Comparison of ENCODE assay signal across 1 cellular context in the genomic region with DNA sequence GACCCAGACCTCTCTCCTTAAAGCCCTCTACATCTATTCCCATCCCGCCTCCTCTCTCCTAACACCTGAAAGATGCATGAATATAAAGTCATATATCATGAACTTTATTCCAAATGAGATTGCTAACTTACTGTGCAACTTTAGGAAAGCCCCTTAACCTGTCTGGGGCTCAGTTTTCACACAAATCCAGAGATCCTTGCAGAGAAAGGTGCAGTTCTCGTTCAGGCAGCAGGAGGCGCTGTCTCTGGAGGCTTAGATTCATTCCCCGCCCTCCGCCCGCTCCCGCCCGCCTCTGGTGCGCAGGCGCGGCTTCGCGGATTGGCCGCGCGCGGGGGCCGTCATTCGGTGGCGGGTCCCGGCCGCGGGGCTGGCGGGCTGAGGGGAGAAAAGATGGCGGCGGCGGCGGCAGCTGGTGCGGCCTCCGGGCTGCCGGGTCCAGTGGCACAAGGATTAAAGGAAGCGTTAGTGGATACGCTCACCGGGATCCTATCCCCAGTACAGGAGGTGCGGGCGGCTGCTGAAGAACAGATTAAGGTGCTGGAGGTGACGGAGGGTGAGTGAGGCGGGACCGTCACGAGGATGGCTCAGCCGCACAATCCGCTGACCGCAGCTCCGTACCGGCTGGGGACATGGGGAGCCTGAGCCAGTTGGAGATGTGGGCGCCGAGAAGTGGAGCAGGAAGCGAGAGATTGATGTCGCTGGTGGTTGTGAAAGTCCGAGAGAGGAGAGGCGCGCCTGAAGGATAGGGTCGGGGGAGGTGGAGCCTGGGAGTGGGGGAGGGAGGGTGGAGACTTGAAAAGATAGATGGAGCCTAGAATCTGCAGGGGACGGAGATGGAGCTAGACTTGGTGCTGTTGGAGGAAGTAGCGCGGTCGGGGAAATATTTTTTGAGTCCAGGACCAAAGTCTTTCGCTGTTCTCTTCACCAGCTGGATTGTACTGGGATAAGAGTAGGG.
TF ChIP-seq lines count a peak whose summit lies in the region.

Gene IPO9 (plus strand): TSS at position 338 of the 955 bp plus-strand sequence. CDS start 53 bp downstream, at position 391.

TF ChIP-seq in WTC11, 78 proteins besides CTCF, POLR2A, EP300 and RAD21 (continued from another document and continues in another):
- TF ChIP-seq ERG (CRISPR knock-in tag; IDR thresholded peaks at IDR 0.05): no peak
- TF ChIP-seq, protein P1, sequence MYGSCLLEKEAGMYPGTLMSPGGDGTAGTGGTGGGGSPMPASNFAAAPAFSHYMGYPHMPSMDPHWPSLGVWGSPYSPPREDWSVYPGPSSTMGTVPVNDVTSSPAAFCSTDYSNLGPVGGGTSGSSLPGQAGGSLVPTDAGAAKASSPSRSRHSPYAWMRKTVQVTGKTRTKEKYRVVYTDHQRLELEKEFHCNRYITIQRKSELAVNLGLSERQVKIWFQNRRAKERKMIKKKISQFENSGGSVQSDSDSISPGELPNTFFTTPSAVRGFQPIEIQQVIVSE (CRISPR knock-in tag; IDR thresholded peaks at IDR 0.05; ENCODE audit: borderline replicate concordance): no peak
- TF ChIP-seq TCF7 (CRISPR knock-in tag; IDR thresholded peaks at IDR 0.05; ENCODE audit: low read depth): no peak
- TF ChIP-seq PRDM15 (CRISPR knock-in tag; IDR thresholded peaks at IDR 0.05): no peak
- TF ChIP-seq ZNF396 (CRISPR knock-in tag; IDR thresholded peaks at IDR 0.05; ENCODE audit: borderline replicate concordance): no peak
- no peak for TF ChIP-seq MXD4 (CRISPR knock-in tag; IDR thresholded peaks at IDR 0.05; ENCODE audit: borderline replicate concordance)
- TF ChIP-seq ZNF423 (CRISPR knock-in tag; IDR thresholded peaks at IDR 0.05): no peak
- TF ChIP-seq, protein P2, sequence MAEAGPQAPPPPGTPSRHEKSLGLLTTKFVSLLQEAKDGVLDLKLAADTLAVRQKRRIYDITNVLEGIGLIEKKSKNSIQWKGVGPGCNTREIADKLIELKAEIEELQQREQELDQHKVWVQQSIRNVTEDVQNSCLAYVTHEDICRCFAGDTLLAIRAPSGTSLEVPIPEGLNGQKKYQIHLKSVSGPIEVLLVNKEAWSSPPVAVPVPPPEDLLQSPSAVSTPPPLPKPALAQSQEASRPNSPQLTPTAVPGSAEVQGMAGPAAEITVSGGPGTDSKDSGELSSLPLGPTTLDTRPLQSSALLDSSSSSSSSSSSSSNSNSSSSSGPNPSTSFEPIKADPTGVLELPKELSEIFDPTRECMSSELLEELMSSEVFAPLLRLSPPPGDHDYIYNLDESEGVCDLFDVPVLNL (CRISPR knock-in tag; IDR thresholded peaks at IDR 0.05; ENCODE audit: borderline replicate concordance, low read depth): peak; percentile 86; the same call in 1 of the 2 replicates
- TF ChIP-seq FOXP1 (CRISPR knock-in tag; IDR thresholded peaks at IDR 0.05; ENCODE audit: borderline replicate concordance): peak; percentile 70
- TF ChIP-seq ZNF416 (CRISPR knock-in tag; IDR thresholded peaks at IDR 0.05): peak; percentile 61; the same call in 1 of the 2 replicates
- peak; percentile 46; the same call in 1 of the 2 replicates for TF ChIP-seq CREM (CRISPR knock-in tag; IDR thresholded peaks at IDR 0.05)
- TF ChIP-seq IRF2 (CRISPR knock-in tag; IDR thresholded peaks at IDR 0.05; ENCODE audit: borderline replicate concordance, low read depth): no peak
- TF ChIP-seq ZNF232 (CRISPR knock-in tag; IDR thresholded peaks at IDR 0.05): no peak; the same call in 1 of the 2 replicates
- TF ChIP-seq, protein P3, sequence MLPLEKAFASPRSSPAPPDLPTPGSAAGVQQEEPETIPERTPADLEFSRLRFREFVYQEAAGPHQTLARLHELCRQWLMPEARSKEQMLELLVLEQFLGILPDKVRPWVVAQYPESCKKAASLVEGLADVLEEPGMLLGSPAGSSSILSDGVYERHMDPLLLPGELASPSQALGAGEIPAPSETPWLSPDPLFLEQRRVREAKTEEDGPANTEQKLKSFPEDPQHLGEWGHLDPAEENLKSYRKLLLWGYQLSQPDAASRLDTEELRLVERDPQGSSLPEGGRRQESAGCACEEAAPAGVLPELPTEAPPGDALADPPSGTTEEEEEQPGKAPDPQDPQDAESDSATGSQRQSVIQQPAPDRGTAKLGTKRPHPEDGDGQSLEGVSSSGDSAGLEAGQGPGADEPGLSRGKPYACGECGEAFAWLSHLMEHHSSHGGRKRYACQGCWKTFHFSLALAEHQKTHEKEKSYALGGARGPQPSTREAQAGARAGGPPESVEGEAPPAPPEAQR (CRISPR knock-in tag; IDR thresholded peaks at IDR 0.05): no peak
- TF ChIP-seq RELA (CRISPR knock-in tag; IDR thresholded peaks at IDR 0.05; ENCODE audit: borderline replicate concordance): 0 out of 2 replicates have a peak, but pooled peaks have one; percentile 40
- peak; percentile 42; the same call in 1 of the 2 replicates for TF ChIP-seq FOXK1 (CRISPR knock-in tag; IDR thresholded peaks at IDR 0.05)
- TF ChIP-seq NFE2L1 (CRISPR knock-in tag; IDR thresholded peaks at IDR 0.05): no peak; the same call in 1 of the 2 replicates
- no peak for TF ChIP-seq ZNF317 (CRISPR knock-in tag; IDR thresholded peaks at IDR 0.05; ENCODE audit: borderline replicate concordance, low read depth)
- TF ChIP-seq, protein P4, sequence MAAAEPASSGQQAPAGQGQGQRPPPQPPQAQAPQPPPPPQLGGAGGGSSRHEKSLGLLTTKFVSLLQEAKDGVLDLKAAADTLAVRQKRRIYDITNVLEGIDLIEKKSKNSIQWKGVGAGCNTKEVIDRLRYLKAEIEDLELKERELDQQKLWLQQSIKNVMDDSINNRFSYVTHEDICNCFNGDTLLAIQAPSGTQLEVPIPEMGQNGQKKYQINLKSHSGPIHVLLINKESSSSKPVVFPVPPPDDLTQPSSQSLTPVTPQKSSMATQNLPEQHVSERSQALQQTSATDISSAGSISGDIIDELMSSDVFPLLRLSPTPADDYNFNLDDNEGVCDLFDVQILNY (CRISPR knock-in tag; IDR thresholded peaks at IDR 0.05): peak; percentile 97
- no peak for TF ChIP-seq ZNF425 (CRISPR knock-in tag; conservative IDR thresholded peaks at IDR 0.05)
- TF ChIP-seq ZNF263 (CRISPR knock-in tag; IDR thresholded peaks at IDR 0.05; ENCODE audit: low read depth): no peak
- TF ChIP-seq, protein P5, sequence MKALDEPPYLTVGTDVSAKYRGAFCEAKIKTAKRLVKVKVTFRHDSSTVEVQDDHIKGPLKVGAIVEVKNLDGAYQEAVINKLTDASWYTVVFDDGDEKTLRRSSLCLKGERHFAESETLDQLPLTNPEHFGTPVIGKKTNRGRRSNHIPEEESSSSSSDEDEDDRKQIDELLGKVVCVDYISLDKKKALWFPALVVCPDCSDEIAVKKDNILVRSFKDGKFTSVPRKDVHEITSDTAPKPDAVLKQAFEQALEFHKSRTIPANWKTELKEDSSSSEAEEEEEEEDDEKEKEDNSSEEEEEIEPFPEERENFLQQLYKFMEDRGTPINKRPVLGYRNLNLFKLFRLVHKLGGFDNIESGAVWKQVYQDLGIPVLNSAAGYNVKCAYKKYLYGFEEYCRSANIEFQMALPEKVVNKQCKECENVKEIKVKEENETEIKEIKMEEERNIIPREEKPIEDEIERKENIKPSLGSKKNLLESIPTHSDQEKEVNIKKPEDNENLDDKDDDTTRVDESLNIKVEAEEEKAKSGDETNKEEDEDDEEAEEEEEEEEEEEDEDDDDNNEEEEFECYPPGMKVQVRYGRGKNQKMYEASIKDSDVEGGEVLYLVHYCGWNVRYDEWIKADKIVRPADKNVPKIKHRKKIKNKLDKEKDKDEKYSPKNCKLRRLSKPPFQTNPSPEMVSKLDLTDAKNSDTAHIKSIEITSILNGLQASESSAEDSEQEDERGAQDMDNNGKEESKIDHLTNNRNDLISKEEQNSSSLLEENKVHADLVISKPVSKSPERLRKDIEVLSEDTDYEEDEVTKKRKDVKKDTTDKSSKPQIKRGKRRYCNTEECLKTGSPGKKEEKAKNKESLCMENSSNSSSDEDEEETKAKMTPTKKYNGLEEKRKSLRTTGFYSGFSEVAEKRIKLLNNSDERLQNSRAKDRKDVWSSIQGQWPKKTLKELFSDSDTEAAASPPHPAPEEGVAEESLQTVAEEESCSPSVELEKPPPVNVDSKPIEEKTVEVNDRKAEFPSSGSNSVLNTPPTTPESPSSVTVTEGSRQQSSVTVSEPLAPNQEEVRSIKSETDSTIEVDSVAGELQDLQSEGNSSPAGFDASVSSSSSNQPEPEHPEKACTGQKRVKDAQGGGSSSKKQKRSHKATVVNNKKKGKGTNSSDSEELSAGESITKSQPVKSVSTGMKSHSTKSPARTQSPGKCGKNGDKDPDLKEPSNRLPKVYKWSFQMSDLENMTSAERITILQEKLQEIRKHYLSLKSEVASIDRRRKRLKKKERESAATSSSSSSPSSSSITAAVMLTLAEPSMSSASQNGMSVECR (CRISPR knock-in tag; IDR thresholded peaks at IDR 0.05; ENCODE audit: borderline replicate concordance): peak; percentile 65; the same call in 1 of the 2 replicates
- TF ChIP-seq GABPB1 (CRISPR knock-in tag; IDR thresholded peaks at IDR 0.05): peak; percentile 61
- no peak for TF ChIP-seq SOX15 (CRISPR knock-in tag; IDR thresholded peaks at IDR 0.05)
- no peak for TF ChIP-seq AR (CRISPR knock-in tag; IDR thresholded peaks at IDR 0.05)
- TF ChIP-seq, protein P6, sequence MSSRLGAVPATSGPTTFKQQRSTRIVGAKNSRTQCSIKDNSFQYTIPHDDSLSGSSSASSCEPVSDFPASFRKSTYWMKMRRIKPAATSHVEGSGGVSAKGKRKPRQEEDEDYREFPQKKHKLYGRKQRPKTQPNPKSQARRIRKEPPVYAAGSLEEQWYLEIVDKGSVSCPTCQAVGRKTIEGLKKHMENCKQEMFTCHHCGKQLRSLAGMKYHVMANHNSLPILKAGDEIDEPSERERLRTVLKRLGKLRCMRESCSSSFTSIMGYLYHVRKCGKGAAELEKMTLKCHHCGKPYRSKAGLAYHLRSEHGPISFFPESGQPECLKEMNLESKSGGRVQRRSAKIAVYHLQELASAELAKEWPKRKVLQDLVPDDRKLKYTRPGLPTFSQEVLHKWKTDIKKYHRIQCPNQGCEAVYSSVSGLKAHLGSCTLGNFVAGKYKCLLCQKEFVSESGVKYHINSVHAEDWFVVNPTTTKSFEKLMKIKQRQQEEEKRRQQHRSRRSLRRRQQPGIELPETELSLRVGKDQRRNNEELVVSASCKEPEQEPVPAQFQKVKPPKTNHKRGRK (CRISPR knock-in tag; IDR thresholded peaks at IDR 0.05; ENCODE audit: borderline replicate concordance): no peak
- no peak for TF ChIP-seq EMX1 (CRISPR knock-in tag; IDR thresholded peaks at IDR 0.05)
